In genomic region chr3:17741621-17742091, GRCh38 we compare ENCODE assay signal across 7 cellular contexts. TPM values are rescaled to one million over a fixed set of nuclear protein-coding genes. Genes with fewer than 3 reads are reported as not detected.
DNase-seq lines count a peak whose midpoint lies in the region; ATAC-seq and TF ChIP-seq lines count a peak whose summit lies in the region.

No MANE protein-coding gene starts in this region.

- H3K4me3 ChIP-seq in OCI-LY1 (ENCODE audit: low read depth, low read length, poor library complexity, severe bottlenecking): peak overlapping the region; percentile 68

- H3K79me1 ChIP-seq in H9 (ENCODE audit: insufficient read depth, low read depth, low read length, poor library complexity, severe bottlenecking): no peaks in the 10 kb centered on the region

- H3K56ac ChIP-seq in H9 (ENCODE audit: insufficient read length, low read depth, low read length): no peak overlapping the region

- H4K8ac ChIP-seq in H9 (replicated peaks; ENCODE audit: insufficient read length, low read depth, low read length): no peak overlapping the region

- no peak overlapping the region for H2BK15ac ChIP-seq in H9 (ENCODE audit: low read depth, low read length)

- H3K9me2 ChIP-seq in OCI-LY1 (ENCODE audit: low read depth, low read length): no peaks in the 10 kb centered on the region

- H3K27me3 ChIP-seq in H9 (ENCODE audit: insufficient read depth, low read length): no peaks in the 10 kb centered on the region
- no peaks in the 10 kb centered on the region for H3K27me3 ChIP-seq in OCI-LY1 (ENCODE audit: insufficient read depth, low read length)

- H4K91ac ChIP-seq in H9 (ENCODE audit: insufficient read length, low read depth, low read length): no peak overlapping the region

- ATAC-seq in naive B cell (ENCODE audit: low read depth in 2 of 2) (no peak), HG03571 (IDR thresholded peaks at IDR 0.05; ENCODE audit: unreplicated experiment) (no peak), GM21360 (IDR thresholded peaks at IDR 0.05; ENCODE audit: unreplicated experiment) (no peak), HG02763 (IDR thresholded peaks at IDR 0.05; ENCODE audit: unreplicated experiment) (no peak)

- H3K9me3 Mint-ChIP-seq in H9 (no peaks in the 10 kb centered on the region), naive B cell (no peaks in the 10 kb centered on the region)

- no peak overlapping the region for H3K23ac ChIP-seq in H9 (ENCODE audit: insufficient read length, low read depth, low read length)

- no peak overlapping the region for H2BK12ac ChIP-seq in H9 (ENCODE audit: insufficient read length, low read depth, low read length)

- TF ChIP-seq CTCF in H9 (conservative IDR thresholded peaks at IDR 0.05) (no peak), OCI-LY1 (IDR thresholded peaks at IDR 0.05; ENCODE audit: low read length) (no peak)

- peak overlapping the region; percentile 84 for H3K14ac ChIP-seq in H9 (ENCODE audit: insufficient read depth, low read length)

- H2AFZ ChIP-seq in H9 (ENCODE audit: low read length) (no peak overlapping the region), OCI-LY1 (ENCODE audit: low read length) (0 out of 2 replicates have a peak overlapping the region, but pooled peaks have one; percentile 47)

- no peak overlapping the region for H2BK5ac ChIP-seq in H9 (ENCODE audit: insufficient read length, low read length)

- H4K5ac ChIP-seq in H9 (ENCODE audit: insufficient read length, low read depth, low read length): peak overlapping the region; percentile 2

- H2AK5ac ChIP-seq in H9 (ENCODE audit: insufficient read length, low read length): no peak overlapping the region

- peaks cover 29 to 45% of the 10 kb centered on the region in 2 experiments for H3K4me1 Mint-ChIP-seq in H9
- peaks cover 46 to 61% (median 52%) of the 10 kb centered on the region in 3 donors for H3K4me1 Mint-ChIP-seq in naive B cell

- H3F3A ChIP-seq in OCI-LY1 (ENCODE audit: insufficient read depth, low read length): no peaks in the 10 kb centered on the region

- no CpG with 5 or more reads among the region's 17 CpGs for WGBS in H9 (ENCODE audit: extremely low coverage, insufficient read length, low lambda C conversion rate)

- H2BK20ac ChIP-seq in H9 (ENCODE audit: low read depth, low read length, poor library complexity, severe bottlenecking): no peak overlapping the region

- H3K4me2 ChIP-seq in H9 (ENCODE audit: insufficient read depth, insufficient read length, low read length) (peak overlapping the region; percentile 69), OCI-LY1 (ENCODE audit: low read length) (peak overlapping the region; percentile 91)

- H3K9me3 ChIP-seq in H9 (ENCODE audit: control insufficient read depth, low read depth, low read length) (no peaks in the 10 kb centered on the region), OCI-LY1 (ENCODE audit: low read length) (no peaks in the 10 kb centered on the region)

- H3K79me2 ChIP-seq in H9 (ENCODE audit: insufficient read depth, low read length): peaks cover 2% of the 10 kb centered on the region; the same call in 1 of the 2 replicates
- peaks cover 25% of the 10 kb centered on the region for H3K79me2 ChIP-seq in OCI-LY1 (ENCODE audit: insufficient read depth, low read length)

- no peak overlapping the region for H3T11ph ChIP-seq in H9 (ENCODE audit: low read length)

- H3K9ac ChIP-seq in H9 (ENCODE audit: extremely low read depth, insufficient read length, low read length) (peak overlapping the region; percentile 76), OCI-LY1 (ENCODE audit: low read length) (peak overlapping the region; percentile 85)

- H3K4me3 Mint-ChIP-seq in H9 (peak overlapping the region; percentile 92), naive B cell (peak overlapping the region; percentile 92 to 97 (median 93))

- DNase-seq in H9 (no peak), naive B cell (no peak)

- H4K20me1 ChIP-seq in H9 (ENCODE audit: control insufficient read depth, insufficient read depth, insufficient read length) (no peaks in the 10 kb centered on the region), OCI-LY1 (ENCODE audit: insufficient read depth, low read length) (no peaks in the 10 kb centered on the region)

- H3K18ac ChIP-seq in H9 (ENCODE audit: insufficient read length, low read depth, low read length): peak overlapping the region; percentile 78

- H3K27me3 Mint-ChIP-seq in H9 (ENCODE audit: low read depth): no peaks in the 10 kb centered on the region
- no peaks in the 10 kb centered on the region for H3K27me3 Mint-ChIP-seq in naive B cell

- no peak overlapping the region for H3K4ac ChIP-seq in H9 (ENCODE audit: low read depth, low read length)

- H3K4me1 ChIP-seq in H9 (ENCODE audit: insufficient read depth, low read length): peaks cover 4% of the 10 kb centered on the region
- peaks cover 52% of the 10 kb centered on the region for H3K4me1 ChIP-seq in OCI-LY1 (ENCODE audit: insufficient read depth, low read length, severe bottlenecking)

- H3K36me3 Mint-ChIP-seq in H9 (ENCODE audit: insufficient read depth in 1 of 3, low read depth in 3 of 3): no peaks in the 10 kb centered on the region
- H3K36me3 Mint-ChIP-seq in naive B cell: no peaks in the 10 kb centered on the region

- peak overlapping the region; percentile 5 for H2BK120ac ChIP-seq in H9 (ENCODE audit: low read depth, low read length, poor library complexity, severe bottlenecking)

- H3K36me3 ChIP-seq in OCI-LY1 (ENCODE audit: insufficient read depth, low read length): no peaks in the 10 kb centered on the region

- peaks cover 4% of the 10 kb centered on the region for H3K23me2 ChIP-seq in H9 (ENCODE audit: insufficient read length, low read depth, low read length, poor library complexity, severe bottlenecking)

- H3K27ac Mint-ChIP-seq in H9: peak overlapping the region; percentile 97 to 98 (median 97)
- peak overlapping the region; percentile 81 to 100 (median 97) for H3K27ac Mint-ChIP-seq in naive B cell

- H3K27ac ChIP-seq in H9 (ENCODE audit: insufficient read length, low read depth, low read length) (peak overlapping the region; percentile 88), OCI-LY1 (ENCODE audit: low read depth, low read length, poor library complexity, severe bottlenecking) (peak overlapping the region; percentile 94), cingulate gyrus (ENCODE audit: low read depth, low read length) (peak overlapping the region; percentile 88)

RNA-seq across cellular contexts. Expression of gene TBC1D5, which starts 0.8 kb away (rescaled TPM):
- total RNA-seq in H9 (2021): 25.0 and 28.5 TPM in 2 replicates
- 10 to 100 TPM; 54.7 to 83.0 (median 73.6) TPM for polyA plus RNA-seq in naive B cell (ENCODE audit: low read depth in 6 of 6)
